Comparison of ENCODE assay signal across 9 cellular contexts in genomic region chr6:37565267-37566208, GRCh38.
DNase-seq lines count a peak whose midpoint lies in the region; ATAC-seq and TF ChIP-seq lines count a peak whose summit lies in the region.
"Had no signal": no experiment of that assay in that cellular context is flagged by ENCODE, and none has a peak within 500 bp of the region (broad histone marks: within the 10 kb centered on the region; RNA-seq: fewer than 3 reads in every experiment).

No MANE protein-coding gene starts in this region.

- no peaks in the 10 kb centered on the region for H3K36me3 ChIP-seq in left lung

- WGBS in lower leg skin, 2 donors = 28 to 32% methylated on average over 18 to 21 of the region's 21 CpGs

- peaks cover 13 to 90% of the 10 kb centered on the region in 2 donors for H3K27me3 ChIP-seq in left lung

- H3K4me3 ChIP-seq in astrocyte of the cerebellum (ENCODE audit: low read depth, low read length) (peak overlapping the region; percentile 42), left lung (no peak overlapping the region), lower leg skin (ENCODE audit: low read depth, poor library complexity, severe bottlenecking) (no peak overlapping the region)

- in situ Hi-C loops in astrocyte of the cerebellum (cut with HindIII; ENCODE audit: low sequenced_read_pairs) = no loop called here

- H3K4me1 ChIP-seq in left lung = peaks cover 0 to 4% of the 10 kb centered on the region in 2 donors

- intact Hi-C loops in left lung (cut with DNase I) = no loop called here
- intact Hi-C loops in lower leg skin (cut with DNase I; ENCODE audit: low total_unique reads) = no loop called here

- DNase-seq in D341Med (ENCODE audit: low spot score) = peak; percentile 71
- DNase-seq in NCI-H146 treated with DMSO at 0.1 percent for 48 hours (lab: John Stamatoyannopoulos, UW; ENCODE audit: unreplicated experiment) = peak; percentile 61
- no peak for DNase-seq in astrocyte of the cerebellum (ENCODE audit: low read depth)
- no peak for DNase-seq in left lung
- no peak for DNase-seq in activated CD8-positive, alpha-beta memory T cell treated with anti-CD3 and anti-CD28 coated beads, Interleukin-2, amount 50 U/mL, for 48 hours
- no peak for DNase-seq in lower leg skin (ENCODE audit: low spot score in 2 of 2)
- DNase-seq in SIG-M5 treated with dmso at 0.1 percent for 504 hours (lab: John Stamatoyannopoulos, UW; ENCODE audit: unreplicated experiment) = no peak

- ATAC-seq in left lung (peak; percentile 7), GM21528 (IDR thresholded peaks at IDR 0.05; ENCODE audit: low FRiP score, unreplicated experiment) (no peak)

- TF ChIP-seq POLR2A in lower leg skin (IDR thresholded peaks at IDR 0.05) = no peak

- no peak overlapping the region for H3K27ac ChIP-seq in left lung
- H3K27ac ChIP-seq: HL-60 had no signal

- TF ChIP-seq CTCF in astrocyte of the cerebellum (IDR thresholded peaks at IDR 0.05; ENCODE audit: low read depth, low read length, missing control alignments) (peak; percentile 39), left lung (IDR thresholded peaks at IDR 0.05) (no peak), lower leg skin (IDR thresholded peaks at IDR 0.05) (no peak)

- no peaks in the 10 kb centered on the region for H3K9me3 ChIP-seq in left lung

Comparison
In these comparisons a context has a peak if more than half of its experiments do, and no peak if none do; other contexts are left out.
1. DNase-seq: peak in D341Med (single experiment) and NCI-H146 treated with DMSO at 0.1 percent for 48 hours (single experiment); none in astrocyte of the cerebellum (single experiment), left lung (0 of 2), activated CD8-positive, alpha-beta memory T cell treated with anti-CD3 and anti-CD28 coated beads, Interleukin-2, amount 50 U/mL, for 48 hours (single experiment), lower leg skin (0 of 2) and SIG-M5 treated with dmso at 0.1 percent for 504 hours (single experiment).